Comparison of ENCODE assay signal across 24 cellular contexts in genomic region chr1:236733654-236734053, GRCh38. TPM values are rescaled to one million over a fixed set of nuclear protein-coding genes. Genes with fewer than 3 reads are reported as not detected.
DNase-seq lines count a peak whose midpoint lies in the region; ATAC-seq and TF ChIP-seq lines count a peak whose summit lies in the region.
"Had no signal": no experiment of that assay in that cellular context is flagged by ENCODE, and none has a peak within 500 bp of the region (broad histone marks: within the 10 kb centered on the region; RNA-seq: fewer than 3 reads in every experiment).

No MANE protein-coding gene starts in this region.

- no TSS peak for BruUV-seq in A673 (replicated peaks; lab: Mats Ljungman, UMichigan)

- no peak overlapping the region for H3K4me2 ChIP-seq in hepatocyte
- H3K4me2 ChIP-seq: smooth muscle cell had no signal

- 82% methylated on average over 3 of the region's 3 CpGs for WGBS in hepatocyte (ENCODE audit: low lambda C conversion rate, missing lambda C conversion rate)

- no peaks in the 10 kb centered on the region for H3K4me1 ChIP-seq in A673 (ENCODE audit: insufficient read depth, low read length, poor library complexity, severe bottlenecking)
- no peaks in the 10 kb centered on the region for H3K4me1 ChIP-seq in hepatocyte (ENCODE audit: insufficient read depth)

- H3K36me3 ChIP-seq in A673 (ENCODE audit: insufficient read depth, low read length, poor library complexity, severe bottlenecking) = peaks cover 62% of the 10 kb centered on the region
- H3K36me3 ChIP-seq in hepatocyte (replicated peaks; ENCODE audit: insufficient read depth, low read depth) = no peaks in the 10 kb centered on the region
- H3K36me3 ChIP-seq: HAP-1 had no signal

- CTCF ChIA-PET in A673 (lab: Charles Lee) = no interaction called here

- H3K79me2 ChIP-seq in hepatocyte = no peaks in the 10 kb centered on the region

- no peaks in the 10 kb centered on the region for H4K20me1 ChIP-seq in hepatocyte (ENCODE audit: insufficient read depth, poor library complexity, severe bottlenecking)

- H3K4me3 ChIP-seq in A673 (ENCODE audit: low read depth, low read length, poor library complexity, severe bottlenecking) (no peak overlapping the region), hepatocyte (no peak overlapping the region)
- H3K4me3 ChIP-seq: gastroesophageal sphincter, HAP-1, smooth muscle cell had no signal

- no peak for DNase-seq in A673 (ENCODE audit: low spot score)
- peak; percentile 33 for DNase-seq in HK-2 (ENCODE audit: unreplicated experiment)
- peak; percentile 68 for DNase-seq in kidney tubule cell (ENCODE audit: low spot score)
- DNase-seq in hepatocyte (ENCODE audit: low spot score) = no peak
- DNase-seq: activated CD4-positive, alpha-beta T cell treated with anti-CD3 and anti-CD28 coated beads for 36 hours; activated CD8-positive, alpha-beta T cell treated with anti-CD3 and anti-CD28 coated beads, Interleukin-2, amount 10 ng/mL, durations not matched to agents 7 days and 5 days; activated naive CD8-positive, alpha-beta T cell treated with anti-CD3 and anti-CD28 coated beads, Interleukin-2, amount 10 ng/mL, durations not matched to agents 7 days and 5 days; activated T-cell treated with anti-CD3 and anti-CD28 coated beads for 4 hours; DMS153; IMR-90; NCI-H1048; NCI-H1694; stimulated activated CD4-positive, alpha-beta T cell treated with anti-CD3 and anti-CD28 coated beads, Interleukin-2, amount 100 ng/mL, for 48 hours had no signal

- intact Hi-C loops in A673 (cut with micrococcal nuclease; ENCODE audit: unreplicated experiment) = loop anchor here (10.0 kb wide), 1 partner anchor 129 kb away; the partner anchor contains the start of gene HEATR1

- H3K27me3 ChIP-seq in A673 (replicated peaks; ENCODE audit: insufficient read depth, low read depth, low read length, poor library complexity) (no peaks in the 10 kb centered on the region), hepatocyte (no peaks in the 10 kb centered on the region)
- H3K27me3 ChIP-seq: gastroesophageal sphincter had no signal

- H3K9me2 ChIP-seq in hepatocyte (replicated peaks; ENCODE audit: insufficient read depth) = no peaks in the 10 kb centered on the region

- TF ChIP-seq CTCF in A673 (conservative IDR thresholded peaks at IDR 0.05; ENCODE audit: low read depth, low read length) (no peak), hepatocyte (IDR thresholded peaks at IDR 0.05; ENCODE audit: poor library complexity) (no peak)

- peak; percentile 69 for ATAC-seq in GM18502 (IDR thresholded peaks at IDR 0.05; ENCODE audit: poor library complexity, unreplicated experiment)
- ATAC-seq in HG02623 (IDR thresholded peaks at IDR 0.05; ENCODE audit: unreplicated experiment) = no peak
- ATAC-seq in esophagus mucosa = no peak
- ATAC-seq in GM21529 (IDR thresholded peaks at IDR 0.05; ENCODE audit: unreplicated experiment) = no peak
- ATAC-seq: activated CD8-positive, alpha-beta T cell treated with anti-CD3 and anti-CD28 coated beads, Interleukin-2, amount 10 ng/mL, durations not matched to agents 7 days and 5 days; gastroesophageal sphincter; natural killer cell treated with Interleukin-12 subunit alpha and Interleukin-12 subunit beta and Interleukin-15 and Interleukin-18, amount 100 ng/mL, for 72 hours; SK-N-SH treated with all-trans-retinoic acid at 6 μM for 48 hours had no signal

- H3K9me3 ChIP-seq in A673 (ENCODE audit: low read depth, low read length, poor library complexity, severe bottlenecking) (no peaks in the 10 kb centered on the region), hepatocyte (ENCODE audit: low read depth) (no peaks in the 10 kb centered on the region)
- H3K9me3 ChIP-seq: gastroesophageal sphincter, HAP-1 had no signal

- POLR2A ChIA-PET in A673 (lab: Charles Lee; ENCODE audit: low non-redundant PET) = no interaction called here

- H2AFZ ChIP-seq in hepatocyte = no peak overlapping the region

- H3K27ac ChIP-seq in A673 (ENCODE audit: low read depth, low read length, poor library complexity, severe bottlenecking) (peak overlapping the region; percentile 54), hepatocyte (no peak overlapping the region)
- H3K27ac ChIP-seq: gastroesophageal sphincter had no signal

RNA-seq across cellular contexts. Expression of gene ACTN2, which starts 47.4 kb away (rescaled TPM):
- total RNA-seq in A673 (2021) (34.2 and 39.4 TPM in 2 replicates), hepatocyte (0.17 TPM in 1 of 2 replicates, not detected in the other), esophagus mucosa (0.24 TPM)
- polyA plus RNA-seq in hepatocyte = 0.57 and 1.7 TPM in 2 replicates
- total RNA-seq: activated CD8-positive, alpha-beta T cell treated with anti-CD3 and anti-CD28 coated beads, Interleukin-2, amount 10 ng/mL, durations not matched to agents 7 days and 5 days; activated naive CD8-positive, alpha-beta T cell treated with anti-CD3 and anti-CD28 coated beads, Interleukin-2, amount 10 ng/mL, durations not matched to agents 7 days and 5 days; smooth muscle cell; T-helper 2 cell treated with Interferon-gamma antibody and Interleukin-4, amounts not matched to agents 100 ng/mL and 5 ng/mL, for 36 hours had no signal
- polyA plus RNA-seq: BJ, IMR-90, smooth muscle cell had no signal

Comparison
In these comparisons a context has a peak if more than half of its experiments do, and no peak if none do; other contexts are left out.
1. DNase-seq: peak in HK-2 (single experiment) and kidney tubule cell (single experiment); none in A673 (single experiment) and hepatocyte (single experiment).
2. RNA of gene ACTN2, which starts 47.4 kb away (total RNA-seq): 34.2 to 39.4 TPM in A673; 0.24 TPM in esophagus mucosa (single experiment) and 0.17 TPM in hepatocyte; every median in the first group is over 10 times any median in the second.